11 cellular contexts compared by ENCODE assay signal in genomic region chr2:29009711-29010677, GRCh38. TPM values are rescaled to one million over a fixed set of nuclear protein-coding genes. Genes with fewer than 3 reads are reported as not detected.
A peak's percentile ranks its signal among the peaks of the same experiment; 100 is the strongest.
DNase-seq lines count a peak whose midpoint lies in the region; ATAC-seq and TF ChIP-seq lines count a peak whose summit lies in the region.
"Had no signal": no experiment of that assay in that cellular context is flagged by ENCODE, and none has a peak within 500 bp of the region (broad histone marks: within the 10 kb centered on the region; RNA-seq: fewer than 3 reads in every experiment).

No MANE protein-coding gene starts in this region.

- H3K36me3 ChIP-seq in adrenal gland (replicated peaks in 1 of 2) = no peaks in the 10 kb centered on the region

- 75 to 84% (median 80%) methylated on average over 13 to 26 of the region's 26 CpGs for WGBS in adrenal gland, 4 donors

- H3K4me3 Mint-ChIP-seq in T-helper 1 cell treated with Interleukin-12 subunit alpha and Interleukin-12 subunit beta and Interleukin-4 antibody, amounts not matched to agents 30 μg/mL and 1 μg/mL, for 36 hours = peak overlapping the region; percentile 19

- no peak overlapping the region for H3K4me3 ChIP-seq in adrenal gland
- H3K4me3 ChIP-seq: K562 had no signal

- ATAC-seq in left ventricle myocardium superior (no peak), left lobe of liver (no peak)

- no peaks in the 10 kb centered on the region for H3K27me3 ChIP-seq in adrenal gland

- H3K27ac Mint-ChIP-seq in T-helper 1 cell treated with Interleukin-12 subunit alpha and Interleukin-12 subunit beta and Interleukin-4 antibody, amounts not matched to agents 30 μg/mL and 1 μg/mL, for 36 hours = peak overlapping the region; percentile 95

- no peak for TF ChIP-seq CTCF in adrenal gland (IDR thresholded peaks at IDR 0.05)

- no peaks in the 10 kb centered on the region for H3K9me3 ChIP-seq in adrenal gland (replicated peaks in 1 of 3)

- intact Hi-C loops in left ventricle myocardium superior (cut with micrococcal nuclease) (no loop called here), adrenal gland (cut with DNase I) (no loop called here)

- H3K36me3 Mint-ChIP-seq in T-helper 1 cell treated with Interleukin-12 subunit alpha and Interleukin-12 subunit beta and Interleukin-4 antibody, amounts not matched to agents 30 μg/mL and 1 μg/mL, for 36 hours (ENCODE audit: low read depth) = no peaks in the 10 kb centered on the region

- DNase-seq in T-helper 1 cell = no peak
- DNase-seq in activated CD8-positive, alpha-beta memory T cell treated with anti-CD3 and anti-CD28 coated beads, Interleukin-2, amount 50 U/mL, for 4 hours = peak; percentile 33
- peak; percentile 30 for DNase-seq in left ventricle myocardium superior
- peak; percentile 46 for DNase-seq in stimulated activated CD8-positive, alpha-beta memory T cell treated with anti-CD3 and anti-CD28 coated beads, Interleukin-4, amount 100 ng/mL, for 48 hours
- DNase-seq in NCI-H510A treated with DMSO at 0.1 percent for 48 hours (lab: John Stamatoyannopoulos, UW) = no peak
- DNase-seq in adrenal gland = no peak
- no peak for DNase-seq in left lobe of liver (ENCODE audit: low spot score)
- DNase-seq: activated CD4-positive, alpha-beta T cell treated with anti-CD3 and anti-CD28 coated beads for 1 hour; stimulated activated CD4-positive, alpha-beta T cell treated with anti-CD3 and anti-CD28 coated beads, Interleukin-12 subunit alpha, Interleukin-12 subunit beta, amount 100 ng/mL, for 4 hours had no signal

- H3K9me3 Mint-ChIP-seq in T-helper 1 cell treated with Interleukin-12 subunit alpha and Interleukin-12 subunit beta and Interleukin-4 antibody, amounts not matched to agents 30 μg/mL and 1 μg/mL, for 36 hours = no peaks in the 10 kb centered on the region

- H3K27ac ChIP-seq in adrenal gland = peak overlapping the region in 2 of 5 donors; percentile 62 to 81

- no peaks in the 10 kb centered on the region for H3K27me3 Mint-ChIP-seq in T-helper 1 cell treated with Interleukin-12 subunit alpha and Interleukin-12 subunit beta and Interleukin-4 antibody, amounts not matched to agents 30 μg/mL and 1 μg/mL, for 36 hours (ENCODE audit: low read depth)

- H3K4me1 Mint-ChIP-seq in T-helper 1 cell treated with Interleukin-12 subunit alpha and Interleukin-12 subunit beta and Interleukin-4 antibody, amounts not matched to agents 30 μg/mL and 1 μg/mL, for 36 hours (ENCODE audit: low read depth) = peaks cover 55% of the 10 kb centered on the region

- no peak for TF ChIP-seq POLR2A in adrenal gland (IDR thresholded peaks at IDR 0.05)

- peaks cover 0 to 23% of the 10 kb centered on the region in 2 donors for H3K4me1 ChIP-seq in adrenal gland (replicated peaks in 1 of 2)

RNA-seq across cellular contexts. Expression of gene TOGARAM2, which starts 28.9 kb away (rescaled TPM):
- total RNA-seq in left ventricle myocardium superior = 43.9 TPM
- 1 to 10 TPM in 4 of 8 donors, under 1 TPM in 4; under 0.01 to 5.3 (median 1.1) TPM for total RNA-seq in adrenal gland
- 10 to 100 TPM in 1 of 3 donors, 1 to 10 TPM in 1, under 1 TPM in 1; 0.16 to 26.4 (median 7.5) TPM for polyA plus RNA-seq in adrenal gland
- 0.78 TPM for total RNA-seq in left lobe of liver
- total RNA-seq: K562 had no signal
- polyA plus RNA-seq: K562 had no signal

Comparison
In these comparisons a context has a peak if more than half of its experiments do, and no peak if none do; other contexts are left out.
1. DNase-seq: peak in activated CD8-positive, alpha-beta memory T cell treated with anti-CD3 and anti-CD28 coated beads, Interleukin-2, amount 50 U/mL, for 4 hours (single experiment), left ventricle myocardium superior (single experiment) and stimulated activated CD8-positive, alpha-beta memory T cell treated with anti-CD3 and anti-CD28 coated beads, Interleukin-4, amount 100 ng/mL, for 48 hours (single experiment); none in T-helper 1 cell (0 of 5), NCI-H510A treated with DMSO at 0.1 percent for 48 hours (single experiment), adrenal gland (0 of 7) and left lobe of liver (single experiment).